19 cellular contexts compared by ENCODE assay signal in the genomic region with DNA sequence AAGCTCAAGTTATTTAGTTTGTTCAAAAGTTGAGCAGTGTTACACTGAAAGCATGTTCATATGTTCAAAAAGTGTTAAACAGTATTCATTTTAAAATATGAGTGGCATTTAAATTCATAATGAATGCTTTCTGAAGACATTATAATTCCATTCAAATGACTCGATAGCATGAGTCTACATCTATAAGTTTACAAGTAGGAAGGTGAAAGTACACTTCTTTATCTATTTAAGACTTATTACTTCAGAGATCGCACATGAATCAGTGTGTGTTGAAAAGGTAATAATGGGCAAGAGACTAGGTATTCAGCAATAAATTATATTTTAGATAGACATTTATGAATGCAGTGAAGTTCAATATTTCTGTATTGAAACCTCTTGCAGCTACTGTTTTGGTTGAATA.
"Had no signal": no experiment of that assay in that cellular context is flagged by ENCODE, and none has a peak within 500 bp of the region (broad histone marks: within the 10 kb centered on the region; RNA-seq: fewer than 3 reads in every experiment).

No MANE protein-coding gene starts in this region.

- H3K27ac ChIP-seq: colonic mucosa, esophagus muscularis mucosa, foreskin keratinocyte, heart right ventricle, left lung, lower lobe of right lung had no signal

- H3K27me3 ChIP-seq: colonic mucosa, esophagus muscularis mucosa, foreskin keratinocyte, heart right ventricle, left lung had no signal

- H3K9me3 ChIP-seq: colonic mucosa, esophagus muscularis mucosa, left lung, lower lobe of right lung had no signal

- H3K4me1 ChIP-seq: colonic mucosa, esophagus muscularis mucosa, foreskin keratinocyte, heart right ventricle, left lung, lower lobe of right lung had no signal

- H3K4me3 ChIP-seq: colonic mucosa, esophagus muscularis mucosa, heart right ventricle, left lung, lower lobe of right lung, mucosa of descending colon had no signal

- ATAC-seq: effector memory CD8-positive, alpha-beta T cell; foreskin keratinocyte; heart right ventricle; left cardiac atrium; left lung; left ventricle myocardium superior; lower lobe of right lung; mucosa of descending colon; naive thymus-derived CD8-positive, alpha-beta T cell had no signal

- H3K36me3 ChIP-seq: colonic mucosa, esophagus muscularis mucosa, heart right ventricle, left lung, lower lobe of right lung had no signal

- DNase-seq: colonic mucosa; cortex of kidney; effector CD8-positive, alpha-beta T cell; effector memory CD8-positive, alpha-beta T cell; endodermal cell; glutamatergic neuron; head of caudate nucleus; heart right ventricle; hippocampal formation; left cardiac atrium; left lung; left ventricle myocardium superior; lower lobe of right lung; mesenchymal stem cell; mucosa of descending colon; naive B cell; naive thymus-derived CD8-positive, alpha-beta T cell had no signal
